Comparison of ENCODE assay signal across 11 cellular contexts in the genomic region with DNA sequence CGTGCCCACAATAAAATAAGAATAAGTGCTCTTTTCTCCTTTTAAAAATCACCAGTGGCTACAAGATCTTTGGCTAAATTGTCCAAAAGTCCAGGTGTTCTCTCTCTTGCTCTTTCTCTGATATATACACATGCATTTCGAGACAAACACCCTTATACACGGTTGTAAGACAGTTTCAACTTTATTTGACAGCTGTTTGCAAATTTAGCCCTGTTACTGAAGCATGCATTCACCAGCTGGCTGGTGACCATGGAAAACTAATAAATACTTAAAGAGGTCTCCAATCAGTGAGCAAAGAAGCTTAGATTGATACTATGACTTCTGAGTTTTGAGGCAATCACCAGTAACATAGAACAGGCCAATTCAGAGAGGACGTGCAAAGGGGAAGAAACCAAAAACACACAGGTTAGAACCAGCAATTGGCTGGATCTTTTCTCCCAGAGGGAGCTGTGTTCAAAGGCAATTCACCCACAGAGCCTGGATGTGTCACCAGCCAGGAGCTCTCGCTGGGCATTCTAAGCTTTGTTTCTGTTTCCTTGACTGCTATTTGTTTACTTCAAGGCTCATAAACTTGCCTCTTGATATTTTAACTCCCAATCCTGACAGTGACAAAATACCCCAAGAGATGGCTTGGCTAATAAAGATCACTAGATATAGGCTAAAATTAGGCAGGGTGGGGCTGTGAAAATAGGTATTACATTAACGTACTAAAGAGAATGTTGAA.
DNase-seq lines count a peak whose midpoint lies in the region; ATAC-seq and TF ChIP-seq lines count a peak whose summit lies in the region.
"Had no signal": no experiment of that assay in that cellular context is flagged by ENCODE, and none has a peak within 500 bp of the region (broad histone marks: within the 10 kb centered on the region; RNA-seq: fewer than 3 reads in every experiment).

No MANE protein-coding gene starts in this region.

- H3K36me3 Mint-ChIP-seq in endodermal cell (ENCODE audit: low read depth) (peaks cover 2% of the 10 kb centered on the region), nephron (ENCODE audit: low read depth) (peaks cover 15% of the 10 kb centered on the region)

- TF ChIP-seq POLR2A in Peyer's patch (IDR thresholded peaks at IDR 0.05): no peak

- no peak overlapping the region for H3K9ac ChIP-seq in endodermal cell (ENCODE audit: extremely low read depth, low read length, poor library complexity, severe bottlenecking)

- H3K27me3 Mint-ChIP-seq in endodermal cell (ENCODE audit: insufficient read depth) (no peaks in the 10 kb centered on the region), nephron (ENCODE audit: low read depth) (no peaks in the 10 kb centered on the region)
- H3K27me3 Mint-ChIP-seq: IgD-negative memory B cell had no signal

- H3K27ac Mint-ChIP-seq in endodermal cell: no peak overlapping the region
- peak overlapping the region; percentile 3 to 80 (median 6) for H3K27ac Mint-ChIP-seq in nephron

- H3K4me3 ChIP-seq in endodermal cell (ENCODE audit: low read length) (no peak overlapping the region), Peyer's patch (no peak overlapping the region)
- no peak overlapping the region for H3K4me3 ChIP-seq in effector memory CD4-positive, alpha-beta T cell (ENCODE audit: insufficient read depth, low read depth, low read length, poor library complexity, severe bottlenecking)

- WGBS in endodermal cell (ENCODE audit: insufficient coverage in 1 of 2, insufficient read length in 1 of 2), 2 experiments: 77 to 87% methylated on average over 4 to 6 of the region's 6 CpGs

- peaks cover 20% of the 10 kb centered on the region for H3K4me1 Mint-ChIP-seq in endodermal cell
- H3K4me1 Mint-ChIP-seq in nephron: peaks cover 54% of the 10 kb centered on the region

- H3K4me1 ChIP-seq in endodermal cell (ENCODE audit: control insufficient read depth, insufficient read depth, low read length) (peaks cover 13% of the 10 kb centered on the region), Peyer's patch (peaks cover 0 to 5% (median 0%) of the 10 kb centered on the region in 4 donors)
- H3K4me1 ChIP-seq in effector memory CD4-positive, alpha-beta T cell (ENCODE audit: control insufficient read depth, insufficient read depth, low read length, poor library complexity, severe bottlenecking): no peaks in the 10 kb centered on the region

- H3K27ac ChIP-seq in endodermal cell (ENCODE audit: low read depth, low read length) (peak overlapping the region; percentile 2), Peyer's patch (no peak overlapping the region)
- H3K27ac ChIP-seq in effector memory CD4-positive, alpha-beta T cell (ENCODE audit: insufficient read depth, low read length, poor library complexity, severe bottlenecking): no peak overlapping the region

- H3K9me3 ChIP-seq in endodermal cell (ENCODE audit: control insufficient read depth, low read length) (no peaks in the 10 kb centered on the region), Peyer's patch (no peaks in the 10 kb centered on the region)
- no peaks in the 10 kb centered on the region for H3K9me3 ChIP-seq in effector memory CD4-positive, alpha-beta T cell (ENCODE audit: control insufficient read depth, low read length)

- no peaks in the 10 kb centered on the region for H3K27me3 ChIP-seq in endodermal cell (ENCODE audit: control insufficient read depth, insufficient read depth, low read length, poor library complexity, severe bottlenecking)
- no peaks in the 10 kb centered on the region for H3K27me3 ChIP-seq in Peyer's patch
- no peaks in the 10 kb centered on the region for H3K27me3 ChIP-seq in effector memory CD4-positive, alpha-beta T cell (replicated peaks; ENCODE audit: control insufficient read depth, insufficient read depth, low read length, poor library complexity, severe bottlenecking)

- TF ChIP-seq CTCF in endodermal cell (conservative IDR thresholded peaks at IDR 0.05): no peak
- no peak for TF ChIP-seq CTCF in nephron (IDR thresholded peaks at IDR 0.05; ENCODE audit: unreplicated experiment in 3 of 3)
- TF ChIP-seq CTCF in Peyer's patch (IDR thresholded peaks at IDR 0.05): no peak

- H3K4me3 Mint-ChIP-seq in endodermal cell: no peak overlapping the region
- no peak overlapping the region for H3K4me3 Mint-ChIP-seq in nephron
- H3K4me3 Mint-ChIP-seq: IgD-negative memory B cell had no signal

- peak; percentile 89 for DNase-seq in DMS79 treated with DMSO at 0.1 percent for 48 hours (lab: John Stamatoyannopoulos, UW)
- peak; percentile 47 for DNase-seq in NCI-H1694 (lab: John Stamatoyannopoulos, UW)
- DNase-seq in endodermal cell: peak; percentile 70
- DNase-seq in Peyer's patch: no peak
- DNase-seq in effector memory CD4-positive, alpha-beta T cell: no peak
- DNase-seq: SHP77 had no signal

- no peaks in the 10 kb centered on the region for H3K9me3 Mint-ChIP-seq in endodermal cell
- H3K9me3 Mint-ChIP-seq in nephron: no peaks in the 10 kb centered on the region
- H3K9me3 Mint-ChIP-seq: IgD-negative memory B cell had no signal

- no peak for ATAC-seq in HG02798 (IDR thresholded peaks at IDR 0.05; ENCODE audit: poor library complexity, unreplicated experiment)
- no peak for ATAC-seq in HG02610 (IDR thresholded peaks at IDR 0.05; ENCODE audit: unreplicated experiment)
- ATAC-seq: sciatic nerve had no signal

- H3K36me3 ChIP-seq in endodermal cell (ENCODE audit: control insufficient read depth, insufficient read depth, low read length) (no peaks in the 10 kb centered on the region), Peyer's patch (no peaks in the 10 kb centered on the region)
- no peaks in the 10 kb centered on the region for H3K36me3 ChIP-seq in effector memory CD4-positive, alpha-beta T cell (ENCODE audit: control insufficient read depth, insufficient read depth, low read length)

Comparison
In these comparisons a context has a peak if more than half of its experiments do, and no peak if none do; other contexts are left out.
1. DNase-seq: peak in DMS79 treated with DMSO at 0.1 percent for 48 hours (single experiment), NCI-H1694 (single experiment) and endodermal cell (single experiment); none in Peyer's patch (0 of 3) and effector memory CD4-positive, alpha-beta T cell (0 of 3).